In genomic region chr5:134550271-134551214, GRCh38 we compare ENCODE assay signal across 14 cellular contexts. TPM values are rescaled to one million over a fixed set of nuclear protein-coding genes. Genes with fewer than 3 reads are reported as not detected.
DNase-seq lines count a peak whose midpoint lies in the region; ATAC-seq and TF ChIP-seq lines count a peak whose summit lies in the region.
"Had no signal": no experiment of that assay in that cellular context is flagged by ENCODE, and none has a peak within 500 bp of the region (broad histone marks: within the 10 kb centered on the region; RNA-seq: fewer than 3 reads in every experiment).

No MANE protein-coding gene starts in this region.

- no peak overlapping the region for H2AK5ac ChIP-seq in H9 (ENCODE audit: insufficient read length, low read length)

- H4K91ac ChIP-seq in H9 (ENCODE audit: insufficient read length, low read depth, low read length) = no peak overlapping the region

- H3T11ph ChIP-seq in H9 (ENCODE audit: low read length) = no peak overlapping the region

- H3K4me3 Mint-ChIP-seq in H9 (no peak overlapping the region), osteocyte (ENCODE audit: unreplicated experiment) (no peak overlapping the region)
- no peak overlapping the region for H3K4me3 Mint-ChIP-seq in activated CD8-positive, alpha-beta T cell treated with anti-CD3 and anti-CD28 coated beads for 36 hours

- H3K27ac Mint-ChIP-seq in H9 (peak overlapping the region; percentile 74 to 89 (median 82); a peak in 5 of 7 replicates), osteocyte (ENCODE audit: unreplicated experiment) (no peak overlapping the region)
- H3K27ac Mint-ChIP-seq in activated CD8-positive, alpha-beta T cell treated with anti-CD3 and anti-CD28 coated beads for 36 hours = peak overlapping the region; percentile 88

- H3K9me3 ChIP-seq in H9 (ENCODE audit: control insufficient read depth, low read depth, low read length) = no peaks in the 10 kb centered on the region
- no peaks in the 10 kb centered on the region for H3K9me3 ChIP-seq in tibial nerve
- no peaks in the 10 kb centered on the region for H3K9me3 ChIP-seq in tibial artery
- H3K9me3 ChIP-seq: HAP-1, left lung, psoas muscle, vagina had no signal

- H2BK12ac ChIP-seq in H9 (ENCODE audit: insufficient read length, low read depth, low read length) = no peak overlapping the region

- H3K9me3 Mint-ChIP-seq in H9 (no peaks in the 10 kb centered on the region), osteocyte (ENCODE audit: unreplicated experiment) (no peaks in the 10 kb centered on the region)
- no peaks in the 10 kb centered on the region for H3K9me3 Mint-ChIP-seq in activated CD8-positive, alpha-beta T cell treated with anti-CD3 and anti-CD28 coated beads for 36 hours

- H3K79me1 ChIP-seq in H9 (ENCODE audit: insufficient read depth, low read depth, low read length, poor library complexity, severe bottlenecking) = no peaks in the 10 kb centered on the region

- H4K5ac ChIP-seq in H9 (ENCODE audit: insufficient read length, low read depth, low read length) = no peak overlapping the region

- no peak overlapping the region for H3K23ac ChIP-seq in H9 (ENCODE audit: insufficient read length, low read depth, low read length)

- no peak overlapping the region for H3K4me2 ChIP-seq in H9 (ENCODE audit: insufficient read depth, insufficient read length, low read length)

- WGBS in H9 (ENCODE audit: extremely low coverage, insufficient read length, low lambda C conversion rate) = no CpG with 5 or more reads among the region's 13 CpGs
- 79 to 80% methylated on average over 13 of the region's 13 CpGs for WGBS in tibial nerve, 2 donors

- H3K56ac ChIP-seq in H9 (ENCODE audit: insufficient read length, low read depth, low read length) = no peak overlapping the region

- no peak overlapping the region for H4K8ac ChIP-seq in H9 (replicated peaks; ENCODE audit: insufficient read length, low read depth, low read length)

- no peak overlapping the region for H3K4me3 ChIP-seq in tibial nerve
- no peak overlapping the region for H3K4me3 ChIP-seq in tibial artery
- H3K4me3 ChIP-seq: HAP-1, left lung, psoas muscle, vagina had no signal

- no peaks in the 10 kb centered on the region for H3K79me2 ChIP-seq in H9 (ENCODE audit: insufficient read depth, low read length)

- H3K27ac ChIP-seq in H9 (ENCODE audit: insufficient read length, low read depth, low read length) (no peak overlapping the region), tibial nerve (no peak overlapping the region), tibial artery (peak overlapping the region in 1 of 2 donors; percentile 83)
- H3K27ac ChIP-seq: left lung, psoas muscle, vagina had no signal

- no peaks in the 10 kb centered on the region for H3K27me3 ChIP-seq in H9 (ENCODE audit: insufficient read depth, low read length)
- no peaks in the 10 kb centered on the region for H3K27me3 ChIP-seq in tibial nerve
- H3K27me3 ChIP-seq in tibial artery = no peaks in the 10 kb centered on the region
- H3K27me3 ChIP-seq: left lung, vagina had no signal

- CTCF ChIA-PET in activated CD8-positive, alpha-beta T cell treated with anti-CD3 and anti-CD28 coated beads for 36 hours (lab: Charles Lee) = interaction anchor here (1.3 to 2.0 kb wide), 2 partner anchors 24 to 27 kb away, joined by 4 read pairs; no protein-coding TSS in a partner anchor

- no peak overlapping the region for H2BK120ac ChIP-seq in H9 (ENCODE audit: low read depth, low read length, poor library complexity, severe bottlenecking)

- TF ChIP-seq CTCF in H9 (conservative IDR thresholded peaks at IDR 0.05) (no peak), tibial nerve (IDR thresholded peaks at IDR 0.05) (no peak), osteocyte (IDR thresholded peaks at IDR 0.05) (no peak), tibial artery (IDR thresholded peaks at IDR 0.05) (no peak)
- no peak for TF ChIP-seq CTCF in activated CD8-positive, alpha-beta T cell treated with anti-CD3 and anti-CD28 coated beads for 36 hours (IDR thresholded peaks at IDR 0.05)

- H3K14ac ChIP-seq in H9 (ENCODE audit: insufficient read depth, low read length) = no peak overlapping the region

- intact Hi-C loops in activated CD8-positive, alpha-beta T cell treated with anti-CD3 and anti-CD28 coated beads for 36 hours (cut with micrococcal nuclease) = no loop called here
- intact Hi-C loops in tibial artery (cut with DNase I; ENCODE audit: low total_unique reads) = no loop called here

- H3K4me1 Mint-ChIP-seq in H9 (peaks cover 30% of the 10 kb centered on the region in 2 experiments), osteocyte (ENCODE audit: unreplicated experiment) (peaks cover 33% of the 10 kb centered on the region)
- H3K4me1 Mint-ChIP-seq in activated CD8-positive, alpha-beta T cell treated with anti-CD3 and anti-CD28 coated beads for 36 hours (ENCODE audit: low read depth) = peaks cover 69% of the 10 kb centered on the region

- H3K4me1 ChIP-seq in H9 (ENCODE audit: insufficient read depth, low read length) (no peaks in the 10 kb centered on the region; the same call in 1 of the 2 replicates), tibial nerve (peaks cover 7 to 77% (median 47%) of the 10 kb centered on the region in 4 donors), tibial artery (peaks cover 8 to 99% (median 73%) of the 10 kb centered on the region in 4 donors)
- H3K4me1 ChIP-seq: HAP-1 had no signal

- H4K20me1 ChIP-seq in H9 (ENCODE audit: control insufficient read depth, insufficient read depth, insufficient read length) = no peaks in the 10 kb centered on the region

- peaks cover 4 to 84% (median 56%) of the 10 kb centered on the region in 3 experiments; a peak in 6 of 7 replicates for H3K36me3 Mint-ChIP-seq in H9 (ENCODE audit: insufficient read depth in 1 of 3, low read depth in 3 of 3)
- H3K36me3 Mint-ChIP-seq in activated CD8-positive, alpha-beta T cell treated with anti-CD3 and anti-CD28 coated beads for 36 hours (ENCODE audit: low read depth) = peaks cover 51% of the 10 kb centered on the region
- H3K36me3 Mint-ChIP-seq in osteocyte (ENCODE audit: unreplicated experiment) = peaks cover 8% of the 10 kb centered on the region

- H2BK20ac ChIP-seq in H9 (ENCODE audit: low read depth, low read length, poor library complexity, severe bottlenecking) = no peak overlapping the region

- POLR2A ChIA-PET in activated CD8-positive, alpha-beta T cell treated with anti-CD3 and anti-CD28 coated beads for 36 hours (lab: Charles Lee) = interaction anchor here (1.0 to 2.0 kb wide), 2 partner anchors 10 to 23 kb away, joined by 4 to 6 read pairs; no protein-coding TSS in a partner anchor

- no peak overlapping the region for H2BK15ac ChIP-seq in H9 (ENCODE audit: low read depth, low read length)

- no peaks in the 10 kb centered on the region for H3K23me2 ChIP-seq in H9 (ENCODE audit: insufficient read length, low read depth, low read length, poor library complexity, severe bottlenecking)

- H3K18ac ChIP-seq in H9 (ENCODE audit: insufficient read length, low read depth, low read length) = no peak overlapping the region

- ATAC-seq in activated CD8-positive, alpha-beta T cell treated with anti-CD3 and anti-CD28 coated beads for 36 hours = no peak
- ATAC-seq: left lung, psoas muscle had no signal

- H3K36me3 ChIP-seq in tibial nerve (peaks cover 0 to 74% (median 0%) of the 10 kb centered on the region in 3 donors), tibial artery (peaks cover 5 to 89% (median 55%) of the 10 kb centered on the region in 3 donors)

- no peak overlapping the region for H2BK5ac ChIP-seq in H9 (ENCODE audit: insufficient read length, low read length)

- H2AFZ ChIP-seq in H9 (ENCODE audit: low read length) = no peak overlapping the region

- TF ChIP-seq EP300 in tibial nerve (IDR thresholded peaks at IDR 0.05) = no peak

- H3K4ac ChIP-seq in H9 (ENCODE audit: low read depth, low read length) = no peak overlapping the region

- H3K9ac ChIP-seq in H9 (ENCODE audit: extremely low read depth, insufficient read length, low read length) = no peak overlapping the region

- TF ChIP-seq POLR2A in tibial nerve (IDR thresholded peaks at IDR 0.05) = no peak

- H3K27me3 Mint-ChIP-seq in H9 (ENCODE audit: low read depth) (peaks cover 1% of the 10 kb centered on the region; the same call in 1 of the 2 replicates), osteocyte (ENCODE audit: unreplicated experiment) (no peaks in the 10 kb centered on the region)
- no peaks in the 10 kb centered on the region for H3K27me3 Mint-ChIP-seq in activated CD8-positive, alpha-beta T cell treated with anti-CD3 and anti-CD28 coated beads for 36 hours

- peak; percentile 47 for DNase-seq in EH (ENCODE audit: low read depth)
- no peak for DNase-seq in H9
- no peak for DNase-seq in activated CD8-positive, alpha-beta T cell treated with anti-CD3 and anti-CD28 coated beads for 36 hours
- peak; percentile 42 for DNase-seq in kidney tubule cell (ENCODE audit: low spot score)
- no peak for DNase-seq in tibial nerve (ENCODE audit: low spot score in 2 of 2)
- DNase-seq in NCI-H82 (lab: John Stamatoyannopoulos, UW) = no peak
- DNase-seq in osteocyte (ENCODE audit: extremely low spot score, unreplicated experiment) = no peak
- DNase-seq in tibial artery = no peak
- DNase-seq: activated CD4-positive, alpha-beta T cell treated with anti-CD3 and anti-CD28 coated beads, Interleukin-2, amount 50 U/mL, for 1 hour; OCI-M1; psoas muscle had no signal

RNA-seq across cellular contexts. Expression of gene JADE2, which starts 25.1 kb away (rescaled TPM):
- total RNA-seq in H9 (2021) = 99.7 and 101 TPM in 2 replicates
- 10 to 100 TPM; 58.7 to 61.2 TPM for total RNA-seq in activated CD8-positive, alpha-beta T cell treated with anti-CD3 and anti-CD28 coated beads for 36 hours
- total RNA-seq in tibial nerve = 10 to 100 TPM; 58.8 to 90.6 (median 73.9) TPM
- total RNA-seq in osteocyte = 26.6 and 32.4 TPM in 2 replicates

Comparison
In these comparisons a context has a peak if more than half of its experiments do, and no peak if none do; other contexts are left out.
1. DNase-seq: peak in EH (single experiment) and kidney tubule cell (single experiment); none in H9 (single experiment), activated CD8-positive, alpha-beta T cell treated with anti-CD3 and anti-CD28 coated beads for 36 hours (single experiment), tibial nerve (0 of 2), NCI-H82 (single experiment), osteocyte (single experiment) and tibial artery (0 of 2).